ENCODE assay signal across 14 cellular contexts in the genomic region with DNA sequence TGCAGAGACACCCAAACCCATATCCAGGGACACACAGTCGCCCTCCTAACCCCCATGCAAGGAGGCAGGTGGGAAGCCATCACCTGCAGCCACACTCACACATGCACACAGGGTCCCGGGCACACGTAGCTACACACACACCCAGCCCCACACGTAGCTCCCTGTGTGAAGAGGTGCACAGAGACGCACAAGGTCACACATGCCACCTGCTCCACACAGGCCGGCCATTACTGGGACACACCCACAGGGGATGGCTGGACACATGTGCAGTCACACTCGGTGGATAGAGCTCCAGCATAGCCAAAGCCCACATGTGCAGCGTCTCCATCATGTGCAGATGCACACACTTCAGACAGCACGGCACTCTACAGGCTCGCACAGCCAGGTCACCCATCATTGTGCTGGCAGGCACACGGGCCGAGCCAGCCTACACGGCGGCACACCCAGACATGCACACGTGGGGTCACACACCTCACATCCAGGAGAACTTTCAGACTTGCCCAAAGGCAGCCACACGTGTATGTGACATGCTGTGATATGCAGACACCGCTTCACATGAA. TPM values are rescaled to one million over a fixed set of nuclear protein-coding genes. Genes with fewer than 3 reads are reported as not detected.
DNase-seq lines count a peak whose midpoint lies in the region; ATAC-seq and TF ChIP-seq lines count a peak whose summit lies in the region.
"Had no signal": no experiment of that assay in that cellular context is flagged by ENCODE, and none has a peak within 500 bp of the region (broad histone marks: within the 10 kb centered on the region; RNA-seq: fewer than 3 reads in every experiment).

No MANE protein-coding gene starts in this region.

- no peak for TF ChIP-seq CTCF in dorsolateral prefrontal cortex (IDR thresholded peaks at IDR 0.05 in 54 of 56, conservative IDR thresholded peaks at IDR 0.05 in 2 of 56; ENCODE audit: low read depth in 1 of 56, partially characterized antibody in 56 of 56)
- no peak for TF ChIP-seq CTCF in parathyroid adenoma (IDR thresholded peaks at IDR 0.05)

- H3K9ac ChIP-seq in parathyroid adenoma = no peak overlapping the region

- no peaks in the 10 kb centered on the region for H3K36me3 ChIP-seq in parathyroid adenoma (ENCODE audit: control insufficient read depth, insufficient read depth, low read length)
- H3K36me3 ChIP-seq: BE2C had no signal

- H3K4me1 ChIP-seq in parathyroid adenoma = peaks cover 8% of the 10 kb centered on the region
- H3K4me1 ChIP-seq: BE2C had no signal

- H3K4me3 ChIP-seq in dorsolateral prefrontal cortex (peak overlapping the region; percentile 62 to 100 (median 90)), parathyroid adenoma (ENCODE audit: low read depth, low read length) (peak overlapping the region; percentile 71)

- intact Hi-C loops in dorsolateral prefrontal cortex (cut with DNase I) = no loop called here

- ATAC-seq in stimulated activated naive CD8-positive, alpha-beta T cell treated with anti-CD3 and anti-CD28 coated beads, Interleukin-15, Interleukin-2, amounts not matched to agents 100 U/mL and 50 U/mL, for 24 hours = no peak
- ATAC-seq in GM18858 (IDR thresholded peaks at IDR 0.05; ENCODE audit: unreplicated experiment) = no peak

- H3K9me3 ChIP-seq in parathyroid adenoma (ENCODE audit: control insufficient read depth, low read length) = no peaks in the 10 kb centered on the region
- H3K9me3 ChIP-seq: BE2C had no signal

- peak overlapping the region in 18 of 59 donors; percentile 36 to 92 (median 82) for H3K27ac ChIP-seq in dorsolateral prefrontal cortex
- H3K27ac ChIP-seq in parathyroid adenoma = no peak overlapping the region

- no peak for DNase-seq in stimulated activated naive CD8-positive, alpha-beta T cell treated with anti-CD3 and anti-CD28 coated beads, Interleukin-15, Interleukin-2, amounts not matched to agents 100 U/mL and 50 U/mL, for 24 hours
- DNase-seq in dorsolateral prefrontal cortex = no peak
- no peak for DNase-seq in NOMO-1 (lab: John Stamatoyannopoulos, UW; ENCODE audit: unreplicated experiment in 2 of 2)
- no peak for DNase-seq in superior temporal gyrus (ENCODE audit: extremely low spot score)
- DNase-seq in ureter (ENCODE audit: low spot score) = no peak
- DNase-seq: activated CD4-positive, CD25-positive, alpha-beta regulatory T cell treated with anti-CD3 and anti-CD28 coated beads, Interleukin-2, amount 50 U/mL, for 72 hours; BE2C; foreskin melanocyte; Karpas-422; NCI-H2081 treated with DMSO at 0.1 percent for 48 hours; small intestine had no signal

- H3K9me3 Mint-ChIP-seq in stimulated activated naive CD8-positive, alpha-beta T cell treated with anti-CD3 and anti-CD28 coated beads, Interleukin-15, Interleukin-2, amounts not matched to agents 100 ng/mL and 50 ng/mL, for 24 hours = peaks cover 11% of the 10 kb centered on the region

- no peaks in the 10 kb centered on the region for H3K27me3 Mint-ChIP-seq in stimulated activated naive CD8-positive, alpha-beta T cell treated with anti-CD3 and anti-CD28 coated beads, Interleukin-15, Interleukin-2, amounts not matched to agents 100 ng/mL and 50 ng/mL, for 24 hours

- peak overlapping the region; percentile 88 for H2AFZ ChIP-seq in parathyroid adenoma

- H3K27me3 ChIP-seq in dorsolateral prefrontal cortex = no peaks in the 10 kb centered on the region
- H3K27me3 ChIP-seq in parathyroid adenoma (ENCODE audit: control insufficient read depth, insufficient read depth, low read length) = no peaks in the 10 kb centered on the region
- H3K27me3 ChIP-seq: BE2C had no signal

- H3K27ac Mint-ChIP-seq in stimulated activated naive CD8-positive, alpha-beta T cell treated with anti-CD3 and anti-CD28 coated beads, Interleukin-15, Interleukin-2, amounts not matched to agents 100 ng/mL and 50 ng/mL, for 24 hours = peak overlapping the region; percentile 21

- no peaks in the 10 kb centered on the region for H3K79me2 ChIP-seq in parathyroid adenoma

- peak overlapping the region; percentile 72 for H3K4me2 ChIP-seq in parathyroid adenoma (ENCODE audit: low read length)

- peak overlapping the region; percentile 85 for H3K4me3 Mint-ChIP-seq in stimulated activated naive CD8-positive, alpha-beta T cell treated with anti-CD3 and anti-CD28 coated beads, Interleukin-15, Interleukin-2, amounts not matched to agents 100 ng/mL and 50 ng/mL, for 24 hours

- H3K36me3 Mint-ChIP-seq in stimulated activated naive CD8-positive, alpha-beta T cell treated with anti-CD3 and anti-CD28 coated beads, Interleukin-15, Interleukin-2, amounts not matched to agents 100 ng/mL and 50 ng/mL, for 24 hours (ENCODE audit: low read depth) = no peaks in the 10 kb centered on the region

- H3K4me1 Mint-ChIP-seq in stimulated activated naive CD8-positive, alpha-beta T cell treated with anti-CD3 and anti-CD28 coated beads, Interleukin-15, Interleukin-2, amounts not matched to agents 100 ng/mL and 50 ng/mL, for 24 hours (ENCODE audit: low read depth) = peaks cover 15% of the 10 kb centered on the region

RNA-seq across cellular contexts. Expression of gene ZNF835, which starts 1.1 kb away (rescaled TPM):
- total RNA-seq in dorsolateral prefrontal cortex (10 to 100 TPM in 70 of 120 experiments, 1 to 10 TPM in 50; 4.6 to 16.9 (median 10.4) TPM), ureter (3.9 TPM)

RNA-seq across cellular contexts. Expression of gene SMIM17, which starts 27.5 kb away (rescaled TPM):
- 10 to 100 TPM in 71 of 120 experiments, 1 to 10 TPM in 49; 2.6 to 24.7 (median 10.9) TPM for total RNA-seq in dorsolateral prefrontal cortex
- not detected for total RNA-seq in ureter
